8 cellular contexts compared by ENCODE assay signal in the genomic region with DNA sequence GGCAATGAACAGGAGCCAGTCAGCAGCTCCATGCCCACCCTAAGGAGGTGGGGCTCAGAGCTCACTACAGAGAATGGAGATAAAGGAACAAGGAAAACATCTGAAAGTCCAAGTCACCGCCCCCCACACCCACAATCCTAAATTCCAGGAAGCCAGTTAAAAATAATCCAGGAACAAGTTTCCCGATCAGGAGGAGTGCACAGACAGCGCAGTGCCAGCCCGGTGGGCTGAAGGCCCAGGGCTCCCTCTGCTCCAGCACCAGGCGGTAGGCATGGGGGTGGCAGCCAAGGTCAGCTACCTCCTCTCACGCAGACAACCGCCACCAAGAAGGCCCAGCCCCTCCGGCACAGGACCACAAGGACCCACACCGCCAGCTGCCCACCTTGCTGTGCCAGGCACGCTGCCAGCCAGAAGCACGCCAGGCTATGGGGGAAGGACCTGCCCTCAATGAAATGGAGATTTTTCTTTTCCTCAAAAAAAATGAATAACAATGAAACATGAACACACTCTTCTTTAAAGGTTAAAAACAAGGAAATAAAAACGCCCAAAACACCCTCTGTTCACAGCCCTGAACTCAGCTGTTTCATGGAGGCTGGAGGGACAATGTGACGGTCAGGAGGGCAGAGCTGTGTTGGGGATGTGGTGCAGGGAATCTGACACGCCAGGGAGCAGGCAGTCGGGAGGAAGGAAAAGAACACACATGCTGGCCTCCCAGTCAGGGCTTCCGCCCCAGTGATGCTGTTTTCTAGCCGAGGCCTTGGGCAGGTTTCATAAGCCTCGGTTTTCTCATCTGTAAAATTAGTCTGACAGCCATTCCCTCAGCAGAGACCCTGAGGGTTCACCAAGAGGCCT. TPM values are rescaled to one million over a fixed set of nuclear protein-coding genes. Genes with fewer than 3 reads are reported as not detected.
A peak's percentile ranks its signal among the peaks of the same experiment; 100 is the strongest.
DNase-seq lines count a peak whose midpoint lies in the region; ATAC-seq and TF ChIP-seq lines count a peak whose summit lies in the region.

No MANE protein-coding gene starts in this region.

- no peak overlapping the region for H3K4me3 ChIP-seq in prostate gland

- in situ Hi-C loops in G401 (cut with HindIII; ENCODE audit: low sequenced_read_pairs), result no loop called here

- H3K36me3 ChIP-seq in prostate gland, result no peaks in the 10 kb centered on the region

- whole genome bisulfite sequencing in prostate gland, result 29% methylated on average over 18 of the region's 18 CpGs

- TF ChIP-seq POLR2A in prostate gland (IDR thresholded peaks at IDR 0.05), result no peak

- no peaks in the 10 kb centered on the region for H3K9me3 ChIP-seq in prostate gland

- peaks cover 6% of the 10 kb centered on the region for H3K4me1 ChIP-seq in prostate gland (replicated peaks)

- intact Hi-C loops in activated B cell treated with CpG ODN at 0.5 μM for 24 hours (cut with micrococcal nuclease) (no loop called here), prostate gland (cut with DNase I) (no loop called here)

- DNase-seq in G401 (ENCODE audit: low spot score), result peak; percentile 63
- no peak for DNase-seq in activated B cell treated with CpG ODN at 0.5 μM for 24 hours
- peak; percentile 76 for DNase-seq in foreskin melanocyte
- peak; percentile 49 for DNase-seq in prostate gland (ENCODE audit: low spot score)
- no peak for DNase-seq in NCI-H226
- no peak for DNase-seq in HuH-7 (ENCODE audit: low spot score)
- DNase-seq in stimulated activated CD4-positive, alpha-beta T cell treated with anti-CD3 and anti-CD28 coated beads, Interleukin-1b, Interleukin-23, amount 100 ng/mL, for 48 hours, result no peak

- H3K27me3 Mint-ChIP-seq in activated B cell treated with CpG ODN at 0.5 μM for 24 hours, result no peaks in the 10 kb centered on the region

- no peaks in the 10 kb centered on the region for H3K27me3 ChIP-seq in prostate gland (replicated peaks; ENCODE audit: insufficient read depth)

- peaks cover 97% of the 10 kb centered on the region for H3K4me1 Mint-ChIP-seq in activated B cell treated with CpG ODN at 0.5 μM for 24 hours

- no peak for ATAC-seq in activated B cell treated with CpG ODN at 0.5 μM for 24 hours (ENCODE audit: low read depth)
- ATAC-seq in GM21723 (IDR thresholded peaks at IDR 0.05; ENCODE audit: unreplicated experiment), result no peak

- POLR2A ChIA-PET in activated B cell treated with CpG ODN at 0.5 μM for 24 hours (lab: Charles Lee), result interaction anchor here (0.5 to 2.3 kb wide), 5 partner anchors 9 to 1546 kb away, joined by 3 to 8 read pairs (median 5); no protein-coding TSS in a partner anchor

- H3K27ac ChIP-seq in prostate gland, result peak overlapping the region; percentile 50 to 55

- no peaks in the 10 kb centered on the region for H3K9me3 Mint-ChIP-seq in activated B cell treated with CpG ODN at 0.5 μM for 24 hours

- peaks cover 9% of the 10 kb centered on the region for H3K36me3 Mint-ChIP-seq in activated B cell treated with CpG ODN at 0.5 μM for 24 hours (ENCODE audit: low read depth)

- peak overlapping the region; percentile 32 for H3K4me3 Mint-ChIP-seq in activated B cell treated with CpG ODN at 0.5 μM for 24 hours

- peak overlapping the region; percentile 91 for H3K27ac Mint-ChIP-seq in activated B cell treated with CpG ODN at 0.5 μM for 24 hours

- TF ChIP-seq CTCF in activated B cell treated with CpG ODN at 0.5 μM for 24 hours (IDR thresholded peaks at IDR 0.05) (no peak), prostate gland (IDR thresholded peaks at IDR 0.05) (no peak)

- CTCF ChIA-PET in activated B cell treated with CpG ODN at 0.5 μM for 24 hours (lab: Charles Lee), result no interaction called here

RNA-seq across cellular contexts. Expression of a gene that starts 11.0 kb away (rescaled TPM):
- total RNA-seq in G401 (2014; rRNA removed; shearing (Covaris generic)), result 59.4 and 96.3 TPM in 2 replicates
- total RNA-seq in activated B cell treated with CpG ODN at 0.5 μM for 24 hours (74.8 and 84.8 TPM in 2 replicates), prostate gland (100 to 1,000 TPM in 1 of 2 donors, 10 to 100 TPM in 1; 80.5 to 187 TPM)

Comparison
In these comparisons a context has a peak if more than half of its experiments do, and no peak if none do; other contexts are left out.
1. DNase-seq: peak in G401 (single experiment), foreskin melanocyte (single experiment) and prostate gland (single experiment); none in activated B cell treated with CpG ODN at 0.5 μM for 24 hours (single experiment), NCI-H226 (single experiment), HuH-7 (single experiment) and stimulated activated CD4-positive, alpha-beta T cell treated with anti-CD3 and anti-CD28 coated beads, Interleukin-1b, Interleukin-23, amount 100 ng/mL, for 48 hours (single experiment).